ENCODE assay signal across 8 cellular contexts in genomic region chr12:96907681-96908163, GRCh38. TPM values are rescaled to one million over a fixed set of nuclear protein-coding genes. Genes with fewer than 3 reads are reported as not detected.
A peak's percentile ranks its signal among the peaks of the same experiment; 100 is the strongest.
DNase-seq lines count a peak whose midpoint lies in the region; ATAC-seq and TF ChIP-seq lines count a peak whose summit lies in the region.

No MANE protein-coding gene starts in this region.

- H3K27ac ChIP-seq in WERI-Rb-1 (peak overlapping the region; percentile 77), upper lobe of right lung (peak overlapping the region; percentile 89)

- H3K4me3 ChIP-seq in WERI-Rb-1 (ENCODE audit: low read depth, low read length): peak overlapping the region; percentile 99
- H3K4me3 ChIP-seq in upper lobe of right lung: peak overlapping the region; percentile 97

- TF ChIP-seq CTCF in WERI-Rb-1 (IDR thresholded peaks at IDR 0.05; ENCODE audit: low read depth, low read length) (no peak), mesothelial cell of epicardium (IDR thresholded peaks at IDR 0.05; ENCODE audit: unreplicated experiment) (no peak), upper lobe of right lung (IDR thresholded peaks at IDR 0.05) (no peak)

- H3K9me3 Mint-ChIP-seq in effector memory CD8-positive, alpha-beta T cell: no peaks in the 10 kb centered on the region
- peaks cover 6% of the 10 kb centered on the region for H3K9me3 Mint-ChIP-seq in mesothelial cell of epicardium

- H3K27me3 ChIP-seq in WERI-Rb-1 (ENCODE audit: insufficient read depth, low read depth, severe bottlenecking) (no peaks in the 10 kb centered on the region), upper lobe of right lung (no peaks in the 10 kb centered on the region)

- H3K36me3 ChIP-seq in WERI-Rb-1: peaks cover 2% of the 10 kb centered on the region; the same call in 1 of the 2 replicates
- H3K36me3 ChIP-seq in upper lobe of right lung: no peaks in the 10 kb centered on the region

- peak overlapping the region; percentile 98 to 100 for H3K27ac Mint-ChIP-seq in effector memory CD8-positive, alpha-beta T cell
- peak overlapping the region; percentile 90 for H3K27ac Mint-ChIP-seq in mesothelial cell of epicardium

- ATAC-seq in GM21390 (IDR thresholded peaks at IDR 0.05; ENCODE audit: unreplicated experiment) (peak; percentile 24), upper lobe of right lung (peak; percentile 33)
- ATAC-seq in effector memory CD8-positive, alpha-beta T cell (replicated peaks): peak; percentile 20

- peaks cover 12% of the 10 kb centered on the region for H3K4me1 ChIP-seq in upper lobe of right lung

- H3K27me3 Mint-ChIP-seq in effector memory CD8-positive, alpha-beta T cell: no peaks in the 10 kb centered on the region
- peaks cover 3% of the 10 kb centered on the region for H3K27me3 Mint-ChIP-seq in mesothelial cell of epicardium (ENCODE audit: low read depth)

- peak; percentile 60 for DNase-seq in DMS 273 (lab: John Stamatoyannopoulos, UW; ENCODE audit: unreplicated experiment)
- DNase-seq in DMS 273 treated with DMSO at 0.1 percent for 48 hours (lab: John Stamatoyannopoulos, UW): no peak
- peak; percentile 31 for DNase-seq in HT1080 (ENCODE audit: low read depth)
- peak; percentile 29 for DNase-seq in WERI-Rb-1
- peak; percentile 5 to 21 (median 5) for DNase-seq in effector memory CD8-positive, alpha-beta T cell
- DNase-seq in mesothelial cell of epicardium (ENCODE audit: low spot score in 2 of 2, unreplicated experiment in 2 of 2): no peak
- no peak for DNase-seq in upper lobe of right lung

- intact Hi-C loops in upper lobe of right lung (cut with DNase I): no loop called here

- peaks cover 19% of the 10 kb centered on the region for H3K36me3 Mint-ChIP-seq in effector memory CD8-positive, alpha-beta T cell (ENCODE audit: insufficient read depth)
- H3K36me3 Mint-ChIP-seq in mesothelial cell of epicardium: peaks cover 1% of the 10 kb centered on the region

- H3K4me1 Mint-ChIP-seq in effector memory CD8-positive, alpha-beta T cell (ENCODE audit: low read depth in 2 of 2): peaks cover 34 to 46% of the 10 kb centered on the region in 2 donors
- peaks cover 32% of the 10 kb centered on the region for H3K4me1 Mint-ChIP-seq in mesothelial cell of epicardium

- peak overlapping the region; percentile 89 to 95 for H3K4me3 Mint-ChIP-seq in effector memory CD8-positive, alpha-beta T cell
- H3K4me3 Mint-ChIP-seq in mesothelial cell of epicardium: peak overlapping the region; percentile 87

- H3K9me3 ChIP-seq in WERI-Rb-1 (ENCODE audit: severe bottlenecking) (no peaks in the 10 kb centered on the region), upper lobe of right lung (no peaks in the 10 kb centered on the region)

RNA-seq across cellular contexts. Expression of gene NEDD1, which starts 0.7 kb away (rescaled TPM):
- total RNA-seq in HT1080 (2014; rRNA removed; shearing (Covaris generic)): 30.1 and 31.0 TPM in 2 replicates
- 16.6 and 20.4 TPM in 2 replicates for polyA plus RNA-seq in HT1080 (2015; cell fraction: cytosol; rRNA removed)
- 19.4 and 26.0 TPM in 2 replicates for polyA plus RNA-seq in HT1080 (2015; cell fraction: nucleus; rRNA removed)
- 23.7 to 25.1 TPM (median 23.7 TPM) in 3 replicates for total RNA-seq in mesothelial cell of epicardium
- 17.8 TPM for total RNA-seq in upper lobe of right lung

Comparison
In these comparisons a context has a peak if more than half of its experiments do, and no peak if none do; other contexts are left out.
1. DNase-seq: peak in DMS 273 (single experiment), HT1080 (single experiment), WERI-Rb-1 (single experiment) and effector memory CD8-positive, alpha-beta T cell (3 of 3); none in DMS 273 treated with DMSO at 0.1 percent for 48 hours (single experiment), mesothelial cell of epicardium (0 of 2) and upper lobe of right lung (single experiment).
2. Peak in every context shown above with its lines, with median percentiles within 50 percentile points of each other: ATAC-seq.